1 cellular context compared by ENCODE assay signal in genomic region chr12:113416091-113416754, GRCh38.
A peak's percentile ranks its signal among the peaks of the same experiment; 100 is the strongest.
TF ChIP-seq lines count a peak whose summit lies in the region.

No MANE protein-coding gene starts in this region.

TF ChIP-seq in K562, 482 proteins besides CTCF, POLR2A, EP300 and RAD21 (continued from another document and continues in another):
- no peak for TF ChIP-seq ZBTB49 (CRISPR knock-in tag; IDR thresholded peaks at IDR 0.05; ENCODE audit: borderline replicate concordance)
- no peak for TF ChIP-seq MTF1 (CRISPR knock-in tag; IDR thresholded peaks at IDR 0.05; ENCODE audit: borderline replicate concordance)
- TF ChIP-seq PHB2 (IDR thresholded peaks at IDR 0.05; ENCODE audit: low read depth) = no peak
- no peak for TF ChIP-seq FOXA3 (CRISPR knock-in tag; conservative IDR thresholded peaks at IDR 0.05 in 1 of 2, IDR thresholded peaks at IDR 0.05 in 1 of 2)
- no peak for TF ChIP-seq CEBPZ (IDR thresholded peaks at IDR 0.05; ENCODE audit: borderline replicate concordance, low read depth, low read length)
- no peak for TF ChIP-seq CCNT2 (IDR thresholded peaks at IDR 0.05; ENCODE audit: borderline replicate concordance, extremely low read depth, insufficient read length, low read depth, low read length)
- TF ChIP-seq NCOA6 (IDR thresholded peaks at IDR 0.05) = no peak
- peak in 1 of 2 experiments; percentile 67; a peak in 1 of 4 replicates for TF ChIP-seq ZNF318 (IDR thresholded peaks at IDR 0.05; ENCODE audit: borderline replicate concordance in 1 of 2, low read depth in 1 of 2)
- TF ChIP-seq E2F6 (IDR thresholded peaks at IDR 0.05; ENCODE audit: borderline replicate concordance in 1 of 2, extremely low read depth in 1 of 2, insufficient read depth in 1 of 2, insufficient read length in 1 of 2, low read depth in 1 of 2, low read length in 1 of 2, poor library complexity in 1 of 2, severe bottlenecking in 1 of 2) = peak in 1 of 2 experiments; percentile 34
- TF ChIP-seq TRIM24 (IDR thresholded peaks at IDR 0.05) = no peak
- no peak for TF ChIP-seq FOXP1 (CRISPR knock-in tag; IDR thresholded peaks at IDR 0.05)
- no peak for TF ChIP-seq POLR2B (IDR thresholded peaks at IDR 0.05; ENCODE audit: low read depth, partially characterized antibody)
- TF ChIP-seq CLOCK (CRISPR knock-in tag; IDR thresholded peaks at IDR 0.05; ENCODE audit: borderline replicate concordance) = no peak
- TF ChIP-seq U2AF1 (optimal IDR thresholded peaks at IDR 0.05; ENCODE audit: low read depth, low read length) = no peak
- no peak for TF ChIP-seq ZNF584 (CRISPR knock-in tag; IDR thresholded peaks at IDR 0.05; ENCODE audit: low read depth)
- TF ChIP-seq ZNF589 (CRISPR knock-in tag; IDR thresholded peaks at IDR 0.05; ENCODE audit: low read depth) = no peak
- 0 out of 2 replicates have a peak, but pooled peaks have one; percentile 45 for TF ChIP-seq SMAD4 (CRISPR knock-in tag; conservative IDR thresholded peaks at IDR 0.05)
- TF ChIP-seq ZC3H8 (IDR thresholded peaks at IDR 0.05) = no peak
- TF ChIP-seq THAP7 (CRISPR knock-in tag; IDR thresholded peaks at IDR 0.05) = no peak
- no peak for TF ChIP-seq GABPA (tag; conservative IDR thresholded peaks at IDR 0.05; ENCODE audit: low read depth)
- TF ChIP-seq ZNF224 (CRISPR knock-in tag; IDR thresholded peaks at IDR 0.05) = no peak
- TF ChIP-seq BCOR (IDR thresholded peaks at IDR 0.05) = peak; percentile 66; the same call in 1 of the 2 replicates
- no peak for TF ChIP-seq POU5F1 (IDR thresholded peaks at IDR 0.05; ENCODE audit: borderline replicate concordance, low read depth, low read length, partially characterized antibody)
- peak; percentile 71 for TF ChIP-seq ATF3 (IDR thresholded peaks at IDR 0.05)
- no peak for TF ChIP-seq ATF3 (CRISPR knock-in tag; conservative IDR thresholded peaks at IDR 0.05)
- TF ChIP-seq USF2 (CRISPR knock-in tag; IDR thresholded peaks at IDR 0.05) = no peak; the same call in 1 of the 2 replicates
- no peak for TF ChIP-seq ZNF785 (CRISPR knock-in tag; IDR thresholded peaks at IDR 0.05)
- no peak for TF ChIP-seq ZNF511 (CRISPR knock-in tag; IDR thresholded peaks at IDR 0.05)
- no peak for TF ChIP-seq RNF219 (CRISPR knock-in tag; IDR thresholded peaks at IDR 0.05)
- TF ChIP-seq RBM17 (IDR thresholded peaks at IDR 0.05; ENCODE audit: borderline replicate concordance, low read depth, low read length) = no peak
